8 cellular contexts compared by ENCODE assay signal in genomic region chr5:52798952-52799351, GRCh38. TPM values are rescaled to one million over a fixed set of nuclear protein-coding genes. Genes with fewer than 3 reads are reported as not detected.
DNase-seq lines count a peak whose midpoint lies in the region; ATAC-seq and TF ChIP-seq lines count a peak whose summit lies in the region.

No MANE protein-coding gene starts in this region.

- TF ChIP-seq POLR2A in vagina (IDR thresholded peaks at IDR 0.05), result no peak

- intact Hi-C loops in left cardiac atrium (cut with DNase I), result no loop called here
- intact Hi-C loops in vagina (cut with DNase I), result loop anchor here (10.0 kb wide), 1 partner anchor 1414 kb away; the partner anchor contains the start of gene ISL1

- H3K4me3 ChIP-seq in right atrium auricular region, result peak overlapping the region; percentile 51 to 61
- peak overlapping the region; percentile 77 for H3K4me3 ChIP-seq in astrocyte of the spinal cord (ENCODE audit: low read depth, low read length)
- peak overlapping the region; percentile 64 to 72 for H3K4me3 ChIP-seq in vagina

- H3K36me3 ChIP-seq in right atrium auricular region (peaks cover 4% of the 10 kb centered on the region), vagina (no peaks in the 10 kb centered on the region)

- H3K4me1 ChIP-seq in right atrium auricular region, result peaks cover 0 to 55% of the 10 kb centered on the region in 2 donors
- H3K4me1 ChIP-seq in vagina, result peaks cover 57% of the 10 kb centered on the region

- no peak for DNase-seq in right atrium auricular region (ENCODE audit: low spot score)
- no peak for DNase-seq in left cardiac atrium
- no peak for DNase-seq in astrocyte of the spinal cord (ENCODE audit: low read depth, low spot score)
- peak; percentile 48 for DNase-seq in medulla oblongata (ENCODE audit: extremely low spot score)
- DNase-seq in vagina (ENCODE audit: extremely low spot score in 2 of 2), result no peak
- DNase-seq in GM10248 (ENCODE audit: extremely low spot score), result no peak

- ATAC-seq in left cardiac atrium (no peak), GM18909 (IDR thresholded peaks at IDR 0.05; ENCODE audit: poor library complexity, unreplicated experiment) (no peak), HG03196 (IDR thresholded peaks at IDR 0.05; ENCODE audit: unreplicated experiment) (no peak)

- in situ Hi-C loops in astrocyte of the spinal cord (cut with HindIII; ENCODE audit: low sequenced_read_pairs), result no loop called here

- CTCF ChIA-PET in GM10248 (lab: Yijun Ruan, JAX), result interaction anchor here (0.8 to 2.8 kb wide), 11 partner anchors 9 to 297 kb away, joined by 3 to 13 read pairs (median 4); partner anchors contain the start of genes ITGA1 and PELO

- POLR2A ChIA-PET in GM10248 (lab: Yijun Ruan, JAX), result interaction anchor here (0.7 to 0.9 kb wide), 2 partner anchors 27 to 33 kb away, joined by 3 to 4 read pairs; no protein-coding TSS in a partner anchor

- peak overlapping the region; percentile 94 to 95 for H3K27ac ChIP-seq in right atrium auricular region
- peak overlapping the region; percentile 96 for H3K27ac ChIP-seq in vagina

- H3K27me3 ChIP-seq in right atrium auricular region, result no peaks in the 10 kb centered on the region
- no peaks in the 10 kb centered on the region for H3K27me3 ChIP-seq in vagina

- TF ChIP-seq CTCF in right atrium auricular region (IDR thresholded peaks at IDR 0.05) (no peak), astrocyte of the spinal cord (IDR thresholded peaks at IDR 0.05; ENCODE audit: low read depth, low read length) (no peak), vagina (IDR thresholded peaks at IDR 0.05) (no peak), GM10248 (IDR thresholded peaks at IDR 0.05; ENCODE audit: control extremely low read depth, extremely low read depth, low read depth, missing control alignments) (no peak)

- H3K9me3 ChIP-seq in right atrium auricular region (no peaks in the 10 kb centered on the region), vagina (no peaks in the 10 kb centered on the region)

RNA-seq across cellular contexts. Expression of gene ITGA1, which starts 11.2 kb away (rescaled TPM):
- 10 to 100 TPM; 13.2 to 26.8 TPM for total RNA-seq in right atrium auricular region
- total RNA-seq in left cardiac atrium, result 10 to 100 TPM; 29.3 to 34.9 TPM
- total RNA-seq in vagina, result 42.7 TPM

RNA-seq across cellular contexts. Expression of gene PELO, which starts 11.2 kb away (rescaled TPM):
- total RNA-seq in right atrium auricular region (10 to 100 TPM in 1 of 2 donors, 1 to 10 TPM in 1; 8.5 to 11.8 TPM), left cardiac atrium (10 to 100 TPM; 16.1 to 23.6 TPM), vagina (11.8 TPM)
